ENCODE assay signal across 5 cellular contexts in the genomic region with DNA sequence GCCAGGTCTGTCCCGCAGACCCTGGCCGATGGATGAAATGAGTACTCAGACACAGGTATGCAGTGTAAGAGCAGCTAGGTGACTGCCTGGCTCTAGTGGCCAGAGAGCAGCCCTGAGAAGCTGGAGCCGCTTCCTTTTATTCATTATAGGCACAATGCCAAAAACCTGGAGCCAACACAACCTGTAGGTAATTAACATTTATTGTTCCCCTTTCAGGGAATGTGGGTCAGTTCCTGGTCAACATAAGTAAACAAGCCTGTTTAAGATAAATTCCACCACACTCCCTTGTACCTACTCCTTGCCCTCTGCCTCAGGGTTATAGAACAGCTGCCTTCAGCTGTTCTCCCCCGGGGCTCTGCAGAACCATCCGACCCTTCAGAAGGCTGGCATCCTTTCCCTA. TPM values are rescaled to one million over a fixed set of nuclear protein-coding genes. Genes with fewer than 3 reads are reported as not detected.
"Had no signal": no experiment of that assay in that cellular context is flagged by ENCODE, and none has a peak within 500 bp of the region (broad histone marks: within the 10 kb centered on the region; RNA-seq: fewer than 3 reads in every experiment).

No MANE protein-coding gene starts in this region.

RNA-seq across cellular contexts. Expression of gene SYNDIG1L, which starts 28.4 kb away (rescaled TPM):
- total RNA-seq: mesenteric fat pad; natural killer cell treated with Interleukin-12 subunit alpha and Interleukin-12 subunit beta and Interleukin-15 and Interleukin-18, amount 100 ng/mL, for 72 hours; neural crest cell; osteoblast; tibial nerve had no signal
